Comparison of ENCODE assay signal across 6 cellular contexts in genomic region chr9:45180-45878, GRCh38. TPM values are rescaled to one million over a fixed set of nuclear protein-coding genes. Genes with fewer than 3 reads are reported as not detected.
A peak's percentile ranks its signal among the peaks of the same experiment; 100 is the strongest.
DNase-seq lines count a peak whose midpoint lies in the region; ATAC-seq and TF ChIP-seq lines count a peak whose summit lies in the region.
"Not testable (repeated sequence)": the region's sequence is repeated elsewhere in the genome, so short reads cannot be mapped to it uniquely, and the experiment has no call there.

No MANE protein-coding gene starts in this region.

- H3K4me3 ChIP-seq in coronary artery, lower lobe of right lung: not testable (repeated sequence)

- not testable (repeated sequence) for H3K9me3 ChIP-seq in lower lobe of right lung

- H3K27ac ChIP-seq in coronary artery, lower lobe of right lung: not testable (repeated sequence)

- intact Hi-C loops in lower lobe of right lung (cut with DNase I); posterior vena cava (cut with DNase I): not testable (repeated sequence)

- H3K4me1 ChIP-seq in lower lobe of right lung: not testable (repeated sequence)

- DNase-seq in Ammon's horn (ENCODE audit: low spot score) (peak; percentile 1), NCI-H82 (lab: John Stamatoyannopoulos, UW) (peak; percentile 85), SK-N-DZ (ENCODE audit: low spot score) (peak; percentile 7), coronary artery (ENCODE audit: low spot score) (peak; percentile 45), lower lobe of right lung (peak; percentile 44), posterior vena cava (ENCODE audit: low spot score) (peak; percentile 65)

- TF ChIP-seq CTCF in coronary artery (IDR thresholded peaks at IDR 0.05); lower lobe of right lung (IDR thresholded peaks at IDR 0.05): not testable (repeated sequence)

- not testable (repeated sequence) for H3K27me3 ChIP-seq in lower lobe of right lung (ENCODE audit: low read depth)

- H3K36me3 ChIP-seq in lower lobe of right lung: not testable (repeated sequence)

- peak in 1 of 2 donors; percentile 29 for ATAC-seq in lower lobe of right lung

RNA-seq across cellular contexts. Expression of gene WASHC1, which starts 16.1 kb away (rescaled TPM):
- 7.8 and 8.4 TPM in 2 replicates for polyA plus RNA-seq in SK-N-DZ (2014; cell fraction: cytosol; rRNA removed)
- polyA plus RNA-seq in SK-N-DZ (2014; cell fraction: nucleus; rRNA removed): 28.0 and 40.9 TPM in 2 replicates
- total RNA-seq in lower lobe of right lung (25.1 TPM), posterior vena cava (10 to 100 TPM; 12.9 to 13.5 TPM)

Comparison
In these comparisons a context has a peak if more than half of its experiments do, and no peak if none do; other contexts are left out.
1. DNase-seq: peak in every context shown above with its lines; median percentile 85 in NCI-H82; 65 in posterior vena cava; 45 in coronary artery; 44 in lower lobe of right lung; 7 in SK-N-DZ; 1 in Ammon's horn.